8 cellular contexts compared by ENCODE assay signal in the genomic region with DNA sequence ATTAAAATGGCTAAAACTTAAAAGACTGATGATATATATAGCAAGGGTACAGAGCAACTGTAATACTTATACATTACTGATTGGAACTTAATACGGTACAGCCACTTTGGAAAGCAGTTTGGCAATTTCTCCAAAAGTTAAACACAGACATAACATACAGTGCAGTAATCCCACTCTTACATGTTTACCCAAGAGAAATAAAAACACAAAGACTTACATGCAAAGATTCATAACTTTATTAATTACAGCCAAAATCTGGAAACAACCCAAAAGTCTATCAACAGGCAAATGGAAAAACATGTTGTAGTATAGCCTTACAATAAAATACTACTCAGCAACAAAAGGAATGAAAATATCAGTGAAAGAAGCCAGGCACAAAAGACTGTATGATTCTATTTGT.
"Had no signal": no experiment of that assay in that cellular context is flagged by ENCODE, and none has a peak within 500 bp of the region (broad histone marks: within the 10 kb centered on the region; RNA-seq: fewer than 3 reads in every experiment).

No MANE protein-coding gene starts in this region.

- H3K9ac ChIP-seq: GM23248 had no signal

- H3K36me3 ChIP-seq: HAP-1 had no signal

- DNase-seq: GM23248, GOT3, H7, H9, HCEC 1CT, HFFc6 had no signal

- H3K4me3 ChIP-seq: GM23248, GM23338, HAP-1 had no signal

- H3K27ac Mint-ChIP-seq: GM23338, H9, HFFc6 had no signal

- H3K27ac ChIP-seq: GM23248 had no signal

- H3K4me3 Mint-ChIP-seq: GM23338, H9, HFFc6 had no signal

- H3K9me3 ChIP-seq: HAP-1 had no signal

- H3K9me3 Mint-ChIP-seq: GM23338 had no signal

- H3K4me1 Mint-ChIP-seq: GM23338, H9 had no signal

- H3K4me1 ChIP-seq: HAP-1 had no signal
